ENCODE assay signal across 15 cellular contexts in genomic region chr14:79405511-79405910, GRCh38.
A peak's percentile ranks its signal among the peaks of the same experiment; 100 is the strongest.
DNase-seq lines count a peak whose midpoint lies in the region; ATAC-seq and TF ChIP-seq lines count a peak whose summit lies in the region.
"Had no signal": no experiment of that assay in that cellular context is flagged by ENCODE, and none has a peak within 500 bp of the region (broad histone marks: within the 10 kb centered on the region; RNA-seq: fewer than 3 reads in every experiment).

No MANE protein-coding gene starts in this region.

- H3K18ac ChIP-seq in mesendoderm (ENCODE audit: low read length) = no peak overlapping the region

- TF ChIP-seq CTCF in brain (conservative IDR thresholded peaks at IDR 0.05) (no peak), neural crest cell (conservative IDR thresholded peaks at IDR 0.05) (no peak), lower lobe of right lung (IDR thresholded peaks at IDR 0.05) (no peak)

- H3K4ac ChIP-seq in mesendoderm (ENCODE audit: low read depth, low read length) = no peak overlapping the region

- H3K27me3 ChIP-seq in mesendoderm (ENCODE audit: insufficient read depth, low read length, poor library complexity) (no peaks in the 10 kb centered on the region), lower lobe of right lung (ENCODE audit: low read depth) (no peaks in the 10 kb centered on the region)
- H3K27me3 ChIP-seq: BLaER1 had no signal

- H3K4me1 Mint-ChIP-seq in brain (peaks cover 52% of the 10 kb centered on the region), neural crest cell (peaks cover 46% of the 10 kb centered on the region)
- H3K4me1 Mint-ChIP-seq: CD14-positive monocyte; CD4-positive, alpha-beta memory T cell had no signal

- H3K36me3 ChIP-seq in mesendoderm (ENCODE audit: control insufficient read depth, insufficient read depth, low read length) = no peaks in the 10 kb centered on the region
- H3K36me3 ChIP-seq in lower lobe of right lung = no peaks in the 10 kb centered on the region
- H3K36me3 ChIP-seq: BLaER1 had no signal

- H2BK5ac ChIP-seq in mesendoderm (ENCODE audit: low read length) = no peak overlapping the region

- H3K9me3 Mint-ChIP-seq in brain (peaks cover 0 to 2% (median 0%) of the 10 kb centered on the region in 5 experiments), neural crest cell (peaks cover 3% of the 10 kb centered on the region)
- H3K9me3 Mint-ChIP-seq: GM23338 had no signal

- DNase-seq in COLO829 (ENCODE audit: low spot score) (peak; percentile 82), mesendoderm (no peak), neural crest cell (ENCODE audit: low read depth, low spot score) (no peak), DMS114 treated with DMSO at 0.1 percent for 48 hours (lab: John Stamatoyannopoulos, UW; ENCODE audit: unreplicated experiment) (no peak), lower lobe of right lung (no peak), hippocampal formation (lab: John Stamatoyannopoulos, UW) (no peak)
- DNase-seq: AML-193; CD4-positive, alpha-beta memory T cell had no signal

- H2AK5ac ChIP-seq in mesendoderm (ENCODE audit: low read length) = no peak overlapping the region

- no peak overlapping the region for H3K4me3 ChIP-seq in mesendoderm (ENCODE audit: low read length)
- no peak overlapping the region for H3K4me3 ChIP-seq in lower lobe of right lung
- H3K4me3 ChIP-seq: A549, BLaER1, GM23338 had no signal

- no peaks in the 10 kb centered on the region for H3K79me1 ChIP-seq in mesendoderm (ENCODE audit: low read length)

- no peak overlapping the region for H3K4me2 ChIP-seq in mesendoderm (ENCODE audit: low read length)
- H3K4me2 ChIP-seq: A549, BLaER1, GM23338 had no signal

- no peak overlapping the region for H3K9ac ChIP-seq in mesendoderm (ENCODE audit: low read length)
- H3K9ac ChIP-seq: BLaER1 had no signal

- no peak overlapping the region for H4K8ac ChIP-seq in mesendoderm (ENCODE audit: low read depth, low read length)

- no peaks in the 10 kb centered on the region for H3K4me1 ChIP-seq in mesendoderm (ENCODE audit: control insufficient read depth, low read depth, low read length)
- no peaks in the 10 kb centered on the region for H3K4me1 ChIP-seq in lower lobe of right lung
- H3K4me1 ChIP-seq: A549, BLaER1 had no signal

- H3K9me3 ChIP-seq in lower lobe of right lung = no peaks in the 10 kb centered on the region
- H3K9me3 ChIP-seq: A549, BLaER1 had no signal

- H3K23ac ChIP-seq in mesendoderm (ENCODE audit: low read length) = no peak overlapping the region

- intact Hi-C loops in lower lobe of right lung (cut with DNase I) = no loop called here

- H3K79me2 ChIP-seq in mesendoderm (ENCODE audit: control insufficient read depth, insufficient read depth, low read length) = no peaks in the 10 kb centered on the region

- peak overlapping the region; percentile 45 for H2BK120ac ChIP-seq in mesendoderm (ENCODE audit: low read depth, low read length)

- peak overlapping the region in 3 of 5 experiments; percentile 18 to 86 (median 34) for H3K27ac Mint-ChIP-seq in brain
- H3K27ac Mint-ChIP-seq in neural crest cell (ENCODE audit: unreplicated experiment) = peak overlapping the region; percentile 60
- H3K27ac Mint-ChIP-seq: CD14-positive monocyte; CD4-positive, alpha-beta memory T cell; GM23338 had no signal

- no peak overlapping the region for H2BK15ac ChIP-seq in mesendoderm (replicated peaks; ENCODE audit: low read depth)

- H3K4me3 Mint-ChIP-seq in brain = no peak overlapping the region
- H3K4me3 Mint-ChIP-seq in neural crest cell = peak overlapping the region; percentile 11
- H3K4me3 Mint-ChIP-seq: CD14-positive monocyte; CD4-positive, alpha-beta memory T cell; GM23338 had no signal

- H3K36me3 Mint-ChIP-seq in brain (peaks cover 10% of the 10 kb centered on the region), neural crest cell (ENCODE audit: low read depth) (no peaks in the 10 kb centered on the region)
- H3K36me3 Mint-ChIP-seq: CD14-positive monocyte; CD4-positive, alpha-beta memory T cell had no signal

- WGBS in mesendoderm (ENCODE audit: extremely low coverage, insufficient coverage, low lambda C conversion rate) = no CpG with 5 or more reads among the region's 2 CpGs

- H3K27me3 Mint-ChIP-seq in brain = no peaks in the 10 kb centered on the region
- no peaks in the 10 kb centered on the region for H3K27me3 Mint-ChIP-seq in neural crest cell (ENCODE audit: low read depth)
- H3K27me3 Mint-ChIP-seq: CD4-positive, alpha-beta memory T cell had no signal

- no peak overlapping the region for H4K5ac ChIP-seq in mesendoderm (ENCODE audit: low read length)

- H3K27ac ChIP-seq in mesendoderm (ENCODE audit: low read depth, low read length) = no peak overlapping the region
- no peak overlapping the region for H3K27ac ChIP-seq in lower lobe of right lung
- H3K27ac ChIP-seq: 22Rv1, A549, BLaER1, HL-60 had no signal

- no peak overlapping the region for H3K56ac ChIP-seq in mesendoderm (ENCODE audit: low read length)

- ATAC-seq in lower lobe of right lung = no peak
- ATAC-seq: A549, GM23338 had no signal
